ENCODE assay signal across 8 cellular contexts in the genomic region with DNA sequence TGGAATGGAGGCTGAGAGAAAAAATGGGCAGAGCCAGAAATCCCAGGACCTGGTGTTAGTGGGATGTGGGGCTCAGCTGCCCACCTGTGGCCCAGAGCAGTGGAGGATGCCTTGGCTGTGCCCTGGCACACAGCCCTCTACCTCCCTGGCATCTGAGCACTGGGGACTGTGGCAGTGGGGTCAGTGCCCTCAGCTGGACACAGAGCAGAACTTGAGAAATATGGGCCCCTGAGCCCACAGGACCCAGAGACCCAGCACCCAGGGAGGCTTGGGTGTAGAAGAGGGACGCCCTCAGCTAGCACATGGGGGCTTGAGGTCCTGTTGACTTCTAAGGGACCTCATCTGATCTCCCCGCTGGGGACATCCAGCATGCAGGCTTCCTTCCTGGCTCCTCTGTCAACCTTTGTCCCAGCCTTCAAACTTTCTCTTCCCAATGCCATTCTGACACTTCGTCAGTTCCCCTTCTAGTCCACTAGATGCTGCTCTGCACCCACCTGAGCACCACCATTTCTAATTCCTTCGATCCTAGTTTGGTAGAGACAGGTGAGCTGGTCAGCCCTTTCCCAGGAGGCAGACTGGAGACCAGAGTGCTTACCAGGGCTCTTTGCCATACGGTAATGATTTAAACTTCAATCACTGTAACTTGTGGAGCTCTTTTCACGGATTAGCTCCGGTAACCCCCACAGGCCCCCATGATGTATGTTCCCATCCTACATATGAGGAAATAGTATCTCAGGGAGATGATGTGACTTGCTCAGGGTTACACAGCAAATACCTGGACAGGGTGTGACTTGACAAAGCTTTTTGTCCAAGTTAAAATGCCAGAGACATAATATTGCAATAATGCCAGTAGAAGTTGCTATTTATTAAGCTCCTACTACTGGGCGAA.
DNase-seq lines count a peak whose midpoint lies in the region; ATAC-seq and TF ChIP-seq lines count a peak whose summit lies in the region.

No MANE protein-coding gene starts in this region.

- H3K9me3 ChIP-seq in IMR-90 (ENCODE audit: control insufficient read depth, insufficient read depth, low read length), result no peaks in the 10 kb centered on the region
- no peaks in the 10 kb centered on the region for H3K9me3 ChIP-seq in hepatocyte (ENCODE audit: low read depth)

- H3K36me3 ChIP-seq in IMR-90 (ENCODE audit: control insufficient read depth, insufficient read depth, low read length), result no peaks in the 10 kb centered on the region
- H3K36me3 ChIP-seq in hepatocyte (replicated peaks; ENCODE audit: insufficient read depth, low read depth), result no peaks in the 10 kb centered on the region

- H4K8ac ChIP-seq in IMR-90 (ENCODE audit: low read depth in 2 of 2, low read length in 2 of 2), result no peak overlapping the region

- H4K91ac ChIP-seq in IMR-90 (ENCODE audit: insufficient read depth, low read depth, low read length), result no peak overlapping the region

- H3K9me2 ChIP-seq in hepatocyte (replicated peaks; ENCODE audit: insufficient read depth), result no peaks in the 10 kb centered on the region

- H3K9me3 Mint-ChIP-seq in type B pancreatic cell, result no peaks in the 10 kb centered on the region

- H3K79me2 ChIP-seq in hepatocyte, result no peaks in the 10 kb centered on the region

- TF ChIP-seq POLR2A in IMR-90 (IDR thresholded peaks at IDR 0.05; ENCODE audit: low read depth, low read length), result no peak

- H2AK5ac ChIP-seq in IMR-90 (ENCODE audit: low read depth, low read length), result no peak overlapping the region

- ATAC-seq in IMR-90 (ENCODE audit: low read depth), result peak; percentile 54
- ATAC-seq in HG03175 (IDR thresholded peaks at IDR 0.05; ENCODE audit: unreplicated experiment), result no peak
- no peak for ATAC-seq in GM21825 (IDR thresholded peaks at IDR 0.05; ENCODE audit: unreplicated experiment)

- intact Hi-C loops in IMR-90 (cut with micrococcal nuclease) (loop anchor here (1.0 kb wide), 1 partner anchor 594 kb away; no protein-coding TSS in a partner anchor), posterior vena cava (cut with DNase I) (no loop called here)

- no peak overlapping the region for H2BK20ac ChIP-seq in IMR-90 (ENCODE audit: low read depth, low read length)

- DNase-seq in DMS79 treated with DMSO at 0.1 percent for 48 hours (lab: John Stamatoyannopoulos, UW), result peak; percentile 16
- DNase-seq in IMR-90, result peak; percentile 5
- DNase-seq in SK-N-DZ (ENCODE audit: low spot score), result peak; percentile 18
- peak; percentile 74 for DNase-seq in hepatocyte (ENCODE audit: low spot score)
- no peak for DNase-seq in type B pancreatic cell (ENCODE audit: extremely low spot score, unreplicated experiment)
- no peak for DNase-seq in posterior vena cava (ENCODE audit: low spot score)

- H3K4me3 ChIP-seq in IMR-90 (ENCODE audit: insufficient read depth, low read depth, low read length), result no peak overlapping the region
- H3K4me3 ChIP-seq in hepatocyte, result no peak overlapping the region

- H3K4me1 ChIP-seq in IMR-90 (ENCODE audit: control insufficient read depth, insufficient read depth, low read length) (no peaks in the 10 kb centered on the region), hepatocyte (ENCODE audit: insufficient read depth) (no peaks in the 10 kb centered on the region)

- POLR2A ChIA-PET in IMR-90 (lab: Charles Lee; ENCODE audit: unreplicated experiment), result no interaction called here

- H3K9ac ChIP-seq in IMR-90 (ENCODE audit: low read depth, low read length), result no peak overlapping the region

- no peak overlapping the region for H3K14ac ChIP-seq in IMR-90 (replicated peaks; ENCODE audit: low read depth, low read length)

- peak overlapping the region; percentile 93 for H3K27ac Mint-ChIP-seq in type B pancreatic cell

- no peak overlapping the region for H3K18ac ChIP-seq in IMR-90 (ENCODE audit: low read depth, low read length)

- H2BK120ac ChIP-seq in IMR-90 (ENCODE audit: low read depth, low read length), result no peak overlapping the region

- TF ChIP-seq CTCF in IMR-90 (conservative IDR thresholded peaks at IDR 0.05; ENCODE audit: low read depth, low read length), result peak; percentile 46
- peak; percentile 76 for TF ChIP-seq CTCF in hepatocyte (IDR thresholded peaks at IDR 0.05; ENCODE audit: poor library complexity)
- TF ChIP-seq CTCF in type B pancreatic cell (conservative IDR thresholded peaks at IDR 0.05), result peak; percentile 77

- WGBS in IMR-90 (ENCODE audit: extremely low coverage in 2 of 2, insufficient read length in 1 of 2), 2 experiments, result 33% methylated on average over 1 of the region's 8 CpGs; no CpG with 5 or more reads in 1 of the 2 experiments
- whole genome bisulfite sequencing in hepatocyte (ENCODE audit: low lambda C conversion rate, missing lambda C conversion rate), result 23% methylated on average over 8 of the region's 8 CpGs

- H3K23ac ChIP-seq in IMR-90 (ENCODE audit: low read depth, low read length), result no peak overlapping the region

- H4K5ac ChIP-seq in IMR-90 (ENCODE audit: low read depth, low read length), result no peak overlapping the region

- H3K36me3 Mint-ChIP-seq in type B pancreatic cell, result no peaks in the 10 kb centered on the region

- peaks cover 4% of the 10 kb centered on the region for H3K4me1 Mint-ChIP-seq in type B pancreatic cell (ENCODE audit: unreplicated experiment)

- H3K4me2 ChIP-seq in IMR-90 (ENCODE audit: low read depth, low read length), result no peak overlapping the region
- no peak overlapping the region for H3K4me2 ChIP-seq in hepatocyte

- H3K9me1 ChIP-seq in IMR-90 (ENCODE audit: insufficient read depth, low read length), result no peaks in the 10 kb centered on the region

- dilution Hi-C loops in IMR-90 (cut with HindIII; ENCODE audit: low sequenced_read_pairs, unreplicated experiment), result no loop called here

- no peak overlapping the region for H2BK15ac ChIP-seq in IMR-90 (ENCODE audit: low read depth, low read length)

- no peak overlapping the region for H3K4ac ChIP-seq in IMR-90 (ENCODE audit: low read depth, low read length)

- H3K27ac ChIP-seq in IMR-90 (ENCODE audit: insufficient read depth, low read length), result no peak overlapping the region
- H3K27ac ChIP-seq in hepatocyte, result no peak overlapping the region

- H2AK9ac ChIP-seq in IMR-90 (replicated peaks; ENCODE audit: low read depth, low read length, poor library complexity), result no peak overlapping the region

- H3K27me3 ChIP-seq in IMR-90 (ENCODE audit: control insufficient read depth, insufficient read depth, low read length) (no peaks in the 10 kb centered on the region), hepatocyte (peaks cover 37% of the 10 kb centered on the region)

- H3K4me3 Mint-ChIP-seq in type B pancreatic cell, result peak overlapping the region; percentile 60

- CTCF ChIA-PET in IMR-90 (lab: Yijun Ruan, JAX), result interaction anchor here (0.5 kb wide), 1 partner anchor 12 kb away, joined by 5 read pairs; no protein-coding TSS in a partner anchor

- no TSS peak for BruUV-seq in IMR-90 (replicated peaks; lab: Mats Ljungman, UMichigan)

- peak; percentile 60 for TF ChIP-seq RAD21 in IMR-90 (IDR thresholded peaks at IDR 0.05; ENCODE audit: low read length)

- H4K20me1 ChIP-seq in IMR-90 (ENCODE audit: insufficient read depth, low read length), result no peaks in the 10 kb centered on the region
- no peaks in the 10 kb centered on the region for H4K20me1 ChIP-seq in hepatocyte (ENCODE audit: insufficient read depth, poor library complexity, severe bottlenecking)

- peaks cover 49% of the 10 kb centered on the region for H3K27me3 Mint-ChIP-seq in type B pancreatic cell

- H2AFZ ChIP-seq in IMR-90 (replicated peaks; ENCODE audit: low read length, poor library complexity) (no peak overlapping the region), hepatocyte (no peak overlapping the region)

- H3K56ac ChIP-seq in IMR-90 (ENCODE audit: extremely low read depth, insufficient read depth, low read length), result no peak overlapping the region

- in situ Hi-C loops in IMR-90 (cut with MboI; ENCODE audit: low sequenced_read_pairs), result no loop called here

- no peaks in the 10 kb centered on the region for H3K79me1 ChIP-seq in IMR-90 (ENCODE audit: low read depth in 1 of 2, low read length in 2 of 2)

- H2BK5ac ChIP-seq in IMR-90 (ENCODE audit: low read depth, low read length, poor library complexity, severe bottlenecking), result no peak overlapping the region

TF ChIP-seq in IMR-90, 13 proteins besides CTCF, POLR2A, EP300 and RAD21:
- no peak for TF ChIP-seq MAZ (IDR thresholded peaks at IDR 0.05; ENCODE audit: borderline replicate concordance, low read depth, low read length)
- TF ChIP-seq SMC3 (IDR thresholded peaks at IDR 0.05; ENCODE audit: low read depth, low read length), result peak; percentile 28; the same call in 1 of the 2 replicates
- no peak for TF ChIP-seq RFX5 (IDR thresholded peaks at IDR 0.05; ENCODE audit: low read depth, low read length)

Comparison
In these comparisons a context has a peak if more than half of its experiments do, and no peak if none do; other contexts are left out.
1. DNase-seq: peak in DMS79 treated with DMSO at 0.1 percent for 48 hours (single experiment), IMR-90 (single experiment), SK-N-DZ (single experiment) and hepatocyte (single experiment); none in type B pancreatic cell (single experiment) and posterior vena cava (single experiment).
2. Peak in every context shown above with its lines, with median percentiles within 50 percentile points of each other: CTCF ChIP-seq.